1 cellular context compared by ENCODE assay signal in the genomic region with DNA sequence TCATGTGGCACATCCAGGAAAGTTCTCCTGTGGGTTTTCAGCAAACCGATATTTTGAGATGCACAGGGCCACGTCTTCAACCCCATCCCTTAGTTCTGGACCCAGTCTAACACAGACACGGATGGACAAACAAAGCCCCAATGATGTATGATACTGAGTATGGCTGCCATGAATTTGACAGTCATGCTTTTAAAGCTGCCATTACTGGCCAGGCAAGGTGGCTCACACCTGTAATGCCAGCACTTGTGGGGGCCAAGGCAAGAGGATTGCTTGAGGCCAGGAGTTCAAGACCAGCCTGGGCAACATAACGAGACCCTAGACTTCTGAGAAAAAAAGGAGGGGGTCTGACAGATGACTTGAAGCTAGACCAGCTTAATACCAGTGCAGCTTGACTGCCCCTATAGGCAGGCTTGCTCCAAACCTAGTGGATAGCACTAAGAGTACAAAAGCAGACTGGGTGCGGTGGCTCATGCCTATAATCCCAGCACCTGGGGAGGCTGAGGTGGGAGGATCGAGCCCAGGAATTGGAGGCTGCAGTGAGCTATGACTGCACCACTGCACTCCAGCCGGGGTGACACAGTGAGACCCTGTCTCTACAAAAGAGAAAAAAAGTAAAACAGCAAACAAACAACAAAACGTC.
TF ChIP-seq lines count a peak whose summit lies in the region.

No MANE protein-coding gene starts in this region.

TF ChIP-seq in SK-N-SH, 30 proteins besides CTCF, POLR2A, EP300 and RAD21:
- TF ChIP-seq, protein P1, sequence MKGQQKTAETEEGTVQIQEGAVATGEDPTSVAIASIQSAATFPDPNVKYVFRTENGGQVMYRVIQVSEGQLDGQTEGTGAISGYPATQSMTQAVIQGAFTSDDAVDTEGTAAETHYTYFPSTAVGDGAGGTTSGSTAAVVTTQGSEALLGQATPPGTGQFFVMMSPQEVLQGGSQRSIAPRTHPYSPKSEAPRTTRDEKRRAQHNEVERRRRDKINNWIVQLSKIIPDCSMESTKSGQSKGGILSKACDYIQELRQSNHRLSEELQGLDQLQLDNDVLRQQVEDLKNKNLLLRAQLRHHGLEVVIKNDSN (IDR thresholded peaks at IDR 0.05; ENCODE audit: borderline replicate concordance, low read depth): no peak
- TF ChIP-seq NFIC (IDR thresholded peaks at IDR 0.05; ENCODE audit: borderline replicate concordance): no peak
- no peak for TF ChIP-seq MEF2A (IDR thresholded peaks at IDR 0.05; ENCODE audit: borderline replicate concordance, low read depth)
- TF ChIP-seq JUND (IDR thresholded peaks at IDR 0.05): no peak
- TF ChIP-seq TEAD4 (IDR thresholded peaks at IDR 0.05; ENCODE audit: borderline replicate concordance, insufficient read depth): no peak
TF ChIP-seq in SK-N-SH: peak in this region for 0.
